8 cellular contexts compared by ENCODE assay signal in the genomic region with DNA sequence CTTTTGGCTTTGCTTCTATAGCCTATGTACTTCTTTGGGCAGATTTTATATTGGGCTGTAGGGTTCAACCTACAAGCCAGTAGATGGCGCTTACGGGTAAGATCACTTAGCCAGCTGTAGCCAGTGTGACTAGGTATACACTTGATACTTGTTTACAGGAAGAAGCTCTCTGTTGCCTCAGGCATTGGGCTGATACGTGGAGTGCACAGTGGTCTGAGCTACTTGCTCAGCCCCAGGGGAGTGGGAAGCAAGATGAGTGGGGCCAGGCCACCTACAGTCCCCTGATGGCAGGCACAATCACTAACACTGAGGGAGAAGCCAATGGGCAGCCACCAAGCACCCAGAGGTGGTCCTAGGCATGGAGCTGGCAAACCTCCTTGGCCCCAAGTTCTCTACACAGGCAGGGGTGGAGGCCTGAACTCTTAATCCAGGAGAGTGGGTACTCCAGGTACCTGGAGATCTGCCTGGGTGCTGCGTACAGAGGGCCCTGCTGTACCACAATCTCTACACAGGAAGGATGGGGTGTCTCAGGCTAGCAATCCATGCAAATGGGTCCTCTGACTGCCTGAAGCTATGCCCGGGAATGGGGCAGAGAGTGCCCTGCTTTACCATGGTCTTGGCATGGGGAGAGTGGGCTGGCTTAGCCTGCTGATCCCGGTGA.
DNase-seq lines count a peak whose midpoint lies in the region; ATAC-seq and TF ChIP-seq lines count a peak whose summit lies in the region.

No MANE protein-coding gene starts in this region.

- peaks cover 19% of the 10 kb centered on the region for H3K4me1 Mint-ChIP-seq in activated CD4-positive, alpha-beta memory T cell treated with anti-CD3 and anti-CD28 coated beads for 36 hours (ENCODE audit: low read depth)

- TF ChIP-seq POLR2A in stomach (IDR thresholded peaks at IDR 0.05): no peak

- H3K9me3 Mint-ChIP-seq in activated CD4-positive, alpha-beta memory T cell treated with anti-CD3 and anti-CD28 coated beads for 36 hours: peaks cover 15% of the 10 kb centered on the region

- CTCF ChIA-PET in activated CD4-positive, alpha-beta memory T cell treated with anti-CD3 and anti-CD28 coated beads for 36 hours (lab: Charles Lee): interaction anchor here (1.1 to 1.9 kb wide), 8 partner anchors 12 to 214 kb away, joined by 3 to 9 read pairs (median 6); a partner anchor contains a TSS

- 74 to 89% (median 79%) methylated on average over 5 to 6 of the region's 6 CpGs for whole genome bisulfite sequencing in stomach, 5 donors

- intact Hi-C loops in activated CD4-positive, alpha-beta memory T cell treated with anti-CD3 and anti-CD28 coated beads for 36 hours (cut with micrococcal nuclease): loop anchor here (2.0 kb wide), 1 partner anchor 214 kb away; no protein-coding TSS in a partner anchor
- intact Hi-C loops in stomach (cut with DNase I; ENCODE audit: low total_unique reads): no loop called here

- no peak overlapping the region for H3K4me3 Mint-ChIP-seq in activated CD4-positive, alpha-beta memory T cell treated with anti-CD3 and anti-CD28 coated beads for 36 hours

- H3K27ac ChIP-seq in stomach: no peak overlapping the region

- H3K9me3 ChIP-seq in stomach: peaks cover 0 to 8% (median 0%) of the 10 kb centered on the region in 4 donors

- H3K27me3 ChIP-seq in stomach: no peaks in the 10 kb centered on the region

- H3K27ac Mint-ChIP-seq in activated CD4-positive, alpha-beta memory T cell treated with anti-CD3 and anti-CD28 coated beads for 36 hours: no peak overlapping the region

- TF ChIP-seq EP300 in stomach (IDR thresholded peaks at IDR 0.05): no peak

- H3K4me1 ChIP-seq in stomach: peaks cover 0 to 36% (median 8%) of the 10 kb centered on the region in 4 donors

- H3K4me3 ChIP-seq in stomach: no peak overlapping the region

- no peaks in the 10 kb centered on the region for H3K27me3 Mint-ChIP-seq in activated CD4-positive, alpha-beta memory T cell treated with anti-CD3 and anti-CD28 coated beads for 36 hours

- DNase-seq in DMS53 (lab: John Stamatoyannopoulos, UW) (peak; percentile 91), NAMALWA (ENCODE audit: low spot score) (peak; percentile 81), iris pigment epithelial cell (ENCODE audit: low read depth) (peak; percentile 86), NK-92 (lab: John Stamatoyannopoulos, UW; ENCODE audit: unreplicated experiment) (no peak), stomach (no peak)
- DNase-seq in activated CD4-positive, alpha-beta memory T cell treated with anti-CD3 and anti-CD28 coated beads for 36 hours: peak; percentile 42
- no peak for DNase-seq in stimulated activated CD4-positive, alpha-beta T cell treated with anti-CD3 and anti-CD28 coated beads, Interleukin-4, amount 100 ng/mL, for 24 hours

- POLR2A ChIA-PET in activated CD4-positive, alpha-beta memory T cell treated with anti-CD3 and anti-CD28 coated beads for 36 hours (lab: Charles Lee): no interaction called here

- H3K36me3 ChIP-seq in stomach: no peaks in the 10 kb centered on the region

- peaks cover 17% of the 10 kb centered on the region for H3K36me3 Mint-ChIP-seq in activated CD4-positive, alpha-beta memory T cell treated with anti-CD3 and anti-CD28 coated beads for 36 hours

- peak; percentile 77 for ATAC-seq in GM19455 (IDR thresholded peaks at IDR 0.05; ENCODE audit: unreplicated experiment)

- no peak for TF ChIP-seq CTCF in stomach (IDR thresholded peaks at IDR 0.05)

Comparison
In these comparisons a context has a peak if more than half of its experiments do, and no peak if none do; other contexts are left out.
1. DNase-seq: peak in DMS53 (single experiment), NAMALWA (single experiment), activated CD4-positive, alpha-beta memory T cell treated with anti-CD3 and anti-CD28 coated beads for 36 hours (single experiment) and iris pigment epithelial cell (single experiment); none in NK-92 (single experiment), stimulated activated CD4-positive, alpha-beta T cell treated with anti-CD3 and anti-CD28 coated beads, Interleukin-4, amount 100 ng/mL, for 24 hours (single experiment) and stomach (single experiment).